ENCODE assay signal across 26 cellular contexts in the genomic region with DNA sequence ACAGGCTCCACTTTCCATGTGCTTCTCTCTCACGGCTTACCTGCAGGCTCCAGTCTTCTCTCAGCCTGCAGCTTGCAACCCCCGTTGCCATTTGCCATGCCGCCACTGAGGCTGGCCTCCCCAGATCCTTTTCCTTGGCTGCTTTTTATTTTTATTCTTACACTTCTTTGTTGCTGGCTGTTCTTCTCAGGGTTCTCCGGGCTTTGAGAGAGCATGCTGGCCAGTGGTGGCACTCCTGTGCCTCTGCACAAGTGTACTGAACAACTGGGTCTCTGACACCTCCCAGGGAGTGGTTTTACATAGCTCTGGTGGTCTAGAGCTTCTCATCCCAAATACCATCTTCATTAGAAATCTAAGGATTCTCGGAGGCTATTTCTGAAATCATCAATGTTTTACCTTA.
"Had no signal": no experiment of that assay in that cellular context is flagged by ENCODE, and none has a peak within 500 bp of the region (broad histone marks: within the 10 kb centered on the region; RNA-seq: fewer than 3 reads in every experiment).

No MANE protein-coding gene starts in this region.

- H3K36me3 ChIP-seq: colonic mucosa, esophagus squamous epithelium, gastrocnemius medialis, heart right ventricle, left ventricle myocardium inferior, lower lobe of right lung had no signal

- H3K9me3 ChIP-seq: colonic mucosa, esophagus squamous epithelium, gastrocnemius medialis, lower lobe of right lung had no signal

- DNase-seq: colonic mucosa; cortex of kidney; effector CD8-positive, alpha-beta T cell; effector memory CD8-positive, alpha-beta T cell; endodermal cell; erythroblast; esophagus squamous epithelium; foreskin fibroblast; foreskin melanocyte; gastrocnemius medialis; glutamatergic neuron; head of caudate nucleus; heart right ventricle; hippocampal formation; immature natural killer cell; islet precursor cell; kidney; kidney glomerular epithelial cell; left colon; left ventricle myocardium inferior; lower lobe of right lung; mesenchymal stem cell; midbrain had no signal

- H3K27ac ChIP-seq: colonic mucosa, epithelial cell of prostate, esophagus squamous epithelium, gastrocnemius medialis, heart right ventricle, left ventricle myocardium inferior, lower lobe of right lung had no signal

- H3K27me3 ChIP-seq: colonic mucosa, esophagus squamous epithelium, gastrocnemius medialis had no signal

- H3K4me3 ChIP-seq: colonic mucosa, esophagus squamous epithelium, gastrocnemius medialis, heart right ventricle, left ventricle myocardium inferior, lower lobe of right lung had no signal

- ATAC-seq: effector memory CD8-positive, alpha-beta T cell; esophagus mucosa; gastrocnemius medialis; left colon; left lobe of liver; lower lobe of right lung had no signal
